ENCODE assay signal across 8 cellular contexts in genomic region chr3:126197854-126198584, GRCh38.
DNase-seq lines count a peak whose midpoint lies in the region; FAIRE-seq and TF ChIP-seq lines count a peak whose summit lies in the region.

No MANE protein-coding gene starts in this region.

- peaks cover 8% of the 10 kb centered on the region for H3K9me3 Mint-ChIP-seq in activated T-cell treated with anti-CD3 and anti-CD28 coated beads, Interleukin-2, amount 50 U/mL, for 24 hours

- no peak for TF ChIP-seq POLR2A in H54 (IDR thresholded peaks at IDR 0.05; ENCODE audit: low read depth, low read length)

- no peaks in the 10 kb centered on the region for H3K36me3 Mint-ChIP-seq in activated T-cell treated with anti-CD3 and anti-CD28 coated beads, Interleukin-2, amount 50 U/mL, for 24 hours (ENCODE audit: low read depth)

- DNase-seq in COLO668 (lab: John Stamatoyannopoulos, UW; ENCODE audit: unreplicated experiment) (peak; percentile 23), H54 (ENCODE audit: insufficient read length, low spot score) (peak; percentile 44), NCI-H526 (lab: John Stamatoyannopoulos, UW) (peak; percentile 62 to 88), globus pallidus (ENCODE audit: low spot score) (peak; percentile 50), posterior cingulate gyrus (peak in 6 of 10 donors; percentile 45 to 89 (median 57)), cortex of kidney (lab: John Stamatoyannopoulos, UW) (no peak), GF-D8 (lab: John Stamatoyannopoulos, UW) (no peak)
- DNase-seq in activated T-cell treated with anti-CD3 and anti-CD28 coated beads, Interleukin-2, amount 50 U/mL, for 24 hours, result peak; percentile 58

- peak; percentile 91 for FAIRE-seq in H54 (lab: Jason Lieb, UNC)

- H3K4me1 Mint-ChIP-seq in activated T-cell treated with anti-CD3 and anti-CD28 coated beads, Interleukin-2, amount 50 U/mL, for 24 hours (ENCODE audit: low read depth), result no peaks in the 10 kb centered on the region

- peak overlapping the region; percentile 16 for H3K4me3 Mint-ChIP-seq in activated T-cell treated with anti-CD3 and anti-CD28 coated beads, Interleukin-2, amount 50 U/mL, for 24 hours

- peaks cover 17% of the 10 kb centered on the region for H3K27me3 Mint-ChIP-seq in activated T-cell treated with anti-CD3 and anti-CD28 coated beads, Interleukin-2, amount 50 U/mL, for 24 hours

- no peak overlapping the region for H3K27ac Mint-ChIP-seq in activated T-cell treated with anti-CD3 and anti-CD28 coated beads, Interleukin-2, amount 50 U/mL, for 24 hours

- intact Hi-C loops in posterior cingulate gyrus (cut with DNase I), result no loop called here

Comparison
In these comparisons a context has a peak if more than half of its experiments do, and no peak if none do; other contexts are left out.
1. DNase-seq: peak in COLO668 (single experiment), H54 (single experiment), NCI-H526 (2 of 2), activated T-cell treated with anti-CD3 and anti-CD28 coated beads, Interleukin-2, amount 50 U/mL, for 24 hours (single experiment), globus pallidus (single experiment) and posterior cingulate gyrus (6 of 10); none in cortex of kidney (single experiment) and GF-D8 (single experiment).